In genomic region chr20:50861012-50861411, GRCh38 we compare ENCODE assay signal across 26 cellular contexts.
"Had no signal": no experiment of that assay in that cellular context is flagged by ENCODE, and none has a peak within 500 bp of the region (broad histone marks: within the 10 kb centered on the region; RNA-seq: fewer than 3 reads in every experiment).

No MANE protein-coding gene starts in this region.

- H3K36me3 Mint-ChIP-seq: stimulated activated effector memory CD8-positive, alpha-beta T cell treated with anti-CD3 and anti-CD28 coated beads, Interleukin-12 subunit alpha, Interleukin-12 subunit beta, amount 100 ng/mL, for 72 hours had no signal

- H3K27me3 Mint-ChIP-seq: activated CD4-positive, alpha-beta T cell treated with anti-CD3 and anti-CD28 coated beads, Interleukin-2, amount 10 ng/mL, durations not matched to agents 7 days and 5 days; activated naive CD8-positive, alpha-beta T cell treated with anti-CD3 and anti-CD28 coated beads, Interleukin-2, amount 50 U/mL, for 24 hours; naive thymus-derived CD8-positive, alpha-beta T cell; stimulated activated naive CD8-positive, alpha-beta T cell treated with anti-CD3 and anti-CD28 coated beads, Interleukin-15, amount 100 ng/mL, for 72 hours; T-helper 17 cell had no signal

- H3K9me3 Mint-ChIP-seq: activated CD4-positive, alpha-beta T cell treated with anti-CD3 and anti-CD28 coated beads, Interleukin-2, amount 10 ng/mL, durations not matched to agents 7 days and 5 days; activated naive CD8-positive, alpha-beta T cell treated with anti-CD3 and anti-CD28 coated beads, Interleukin-2, amount 50 U/mL, for 24 hours; activated T-helper 1 cell treated with anti-CD3 and anti-CD28 coated beads, Interleukin-12 subunit alpha, Interleukin-12 subunit beta, Interleukin-2, Interleukin-4 antibody, amounts not matched to agents 30 ng/mL and 10 ng/mL and 1 ng/mL, durations not matched to agents 14 hours and 24 hours and 36 hours; naive thymus-derived CD8-positive, alpha-beta T cell; stimulated activated effector memory CD8-positive, alpha-beta T cell treated with anti-CD3 and anti-CD28 coated beads, Interleukin-12 subunit alpha, Interleukin-12 subunit beta, amount 100 ng/mL, for 72 hours; stimulated activated naive CD8-positive, alpha-beta T cell treated with anti-CD3 and anti-CD28 coated beads, Interleukin-15, amount 100 ng/mL, for 72 hours had no signal

- H3K36me3 ChIP-seq: cardiac muscle cell, lower lobe of right lung, neutrophil, pancreas, right atrium auricular region, tibial nerve had no signal

- H3K4me3 ChIP-seq: body of pancreas, cardiac muscle cell, lower lobe of right lung, pancreas, psoas muscle, right atrium auricular region, tibial nerve had no signal

- H3K27ac Mint-ChIP-seq: activated CD4-positive, alpha-beta T cell treated with anti-CD3 and anti-CD28 coated beads, Interleukin-2, amount 10 ng/mL, durations not matched to agents 7 days and 5 days; activated CD8-positive, alpha-beta T cell treated with anti-CD3 and anti-CD28 coated beads, Interleukin-2, amount 10 ng/mL, durations not matched to agents 7 days and 5 days; activated naive CD8-positive, alpha-beta T cell treated with anti-CD3 and anti-CD28 coated beads, Interleukin-2, amount 50 U/mL, for 24 hours; activated T-helper 1 cell treated with anti-CD3 and anti-CD28 coated beads, Interleukin-12 subunit alpha, Interleukin-12 subunit beta, Interleukin-2, Interleukin-4 antibody, amounts not matched to agents 30 ng/mL and 10 ng/mL and 1 ng/mL, durations not matched to agents 14 hours and 24 hours and 36 hours; T-helper 17 cell had no signal

- DNase-seq: activated CD4-positive, alpha-beta T cell treated with anti-CD3 and anti-CD28 coated beads, Interleukin-2, amount 10 ng/mL, durations not matched to agents 7 days and 5 days; activated CD4-positive, CD25-positive, alpha-beta regulatory T cell treated with anti-CD3 and anti-CD28 coated beads, Interleukin-2, amount 50 U/mL, for 72 hours; activated CD8-positive, alpha-beta T cell treated with anti-CD3 and anti-CD28 coated beads, Interleukin-2, amount 10 ng/mL, durations not matched to agents 7 days and 5 days; activated gamma-delta T cell; activated naive CD4-positive, alpha-beta T cell treated with anti-CD3 and anti-CD28 coated beads, Interleukin-2, amount 50 U/mL, for 16 hours; activated naive CD8-positive, alpha-beta T cell treated with anti-CD3 and anti-CD28 coated beads, Interleukin-2, amount 50 U/mL, for 24 hours; anterior cingulate cortex; body of pancreas; effector CD4-positive, alpha-beta T cell; erythroblast; foreskin fibroblast; kidney; lower lobe of right lung; naive thymus-derived CD8-positive, alpha-beta T cell; pancreas; psoas muscle; stimulated activated CD4-positive, alpha-beta T cell treated with anti-CD3 and anti-CD28 coated beads, Interleukin-1b, Interleukin-23, amount 100 ng/mL, for 48 hours; stimulated activated naive CD8-positive, alpha-beta T cell treated with anti-CD3 and anti-CD28 coated beads, Interleukin-15, amount 100 ng/mL, for 72 hours; T-helper 17 cell had no signal

- ATAC-seq: activated CD8-positive, alpha-beta T cell treated with anti-CD3 and anti-CD28 coated beads, Interleukin-2, amount 10 ng/mL, durations not matched to agents 7 days and 5 days; activated naive CD8-positive, alpha-beta T cell treated with anti-CD3 and anti-CD28 coated beads, Interleukin-2, amount 50 U/mL, for 24 hours; body of pancreas; left lobe of liver; naive thymus-derived CD8-positive, alpha-beta T cell; pancreas; psoas muscle; stimulated activated effector memory CD8-positive, alpha-beta T cell treated with anti-CD3 and anti-CD28 coated beads, Interleukin-12 subunit alpha, Interleukin-12 subunit beta, amount 100 ng/mL, for 72 hours; stimulated activated naive CD8-positive, alpha-beta T cell treated with anti-CD3 and anti-CD28 coated beads, Interleukin-15, amount 100 ng/mL, for 72 hours; T-helper 17 cell had no signal

- H3K4me3 Mint-ChIP-seq: activated CD4-positive, alpha-beta T cell treated with anti-CD3 and anti-CD28 coated beads, Interleukin-2, amount 10 ng/mL, durations not matched to agents 7 days and 5 days; activated CD8-positive, alpha-beta T cell treated with anti-CD3 and anti-CD28 coated beads, Interleukin-2, amount 10 ng/mL, durations not matched to agents 7 days and 5 days; activated naive CD8-positive, alpha-beta T cell treated with anti-CD3 and anti-CD28 coated beads, Interleukin-2, amount 50 U/mL, for 24 hours; activated T-helper 1 cell treated with anti-CD3 and anti-CD28 coated beads, Interleukin-12 subunit alpha, Interleukin-12 subunit beta, Interleukin-2, Interleukin-4 antibody, amounts not matched to agents 30 ng/mL and 10 ng/mL and 1 ng/mL, durations not matched to agents 14 hours and 24 hours and 36 hours; naive thymus-derived CD8-positive, alpha-beta T cell; stimulated activated effector memory CD8-positive, alpha-beta T cell treated with anti-CD3 and anti-CD28 coated beads, Interleukin-12 subunit alpha, Interleukin-12 subunit beta, amount 100 ng/mL, for 72 hours; stimulated activated naive CD8-positive, alpha-beta T cell treated with anti-CD3 and anti-CD28 coated beads, Interleukin-15, amount 100 ng/mL, for 72 hours; T-helper 17 cell had no signal

- H3K27me3 ChIP-seq: body of pancreas, cardiac muscle cell, neutrophil, pancreas, right atrium auricular region, tibial nerve had no signal

- H3K9me3 ChIP-seq: body of pancreas, lower lobe of right lung, neutrophil, pancreas, psoas muscle, right atrium auricular region, tibial nerve had no signal

- H3K4me1 Mint-ChIP-seq: activated CD4-positive, alpha-beta T cell treated with anti-CD3 and anti-CD28 coated beads, Interleukin-2, amount 10 ng/mL, durations not matched to agents 7 days and 5 days; activated naive CD8-positive, alpha-beta T cell treated with anti-CD3 and anti-CD28 coated beads, Interleukin-2, amount 50 U/mL, for 24 hours; stimulated activated naive CD8-positive, alpha-beta T cell treated with anti-CD3 and anti-CD28 coated beads, Interleukin-15, amount 100 ng/mL, for 72 hours; T-helper 17 cell had no signal

- FAIRE-seq: kidney, pancreas had no signal

- H3K27ac ChIP-seq: body of pancreas, cardiac muscle cell, lower lobe of right lung, neutrophil, pancreas, psoas muscle, right atrium auricular region, tibial nerve had no signal

- H3K4me1 ChIP-seq: lower lobe of right lung, psoas muscle, right atrium auricular region, tibial nerve had no signal
